Comparison of ENCODE assay signal across 12 cellular contexts in the genomic region with DNA sequence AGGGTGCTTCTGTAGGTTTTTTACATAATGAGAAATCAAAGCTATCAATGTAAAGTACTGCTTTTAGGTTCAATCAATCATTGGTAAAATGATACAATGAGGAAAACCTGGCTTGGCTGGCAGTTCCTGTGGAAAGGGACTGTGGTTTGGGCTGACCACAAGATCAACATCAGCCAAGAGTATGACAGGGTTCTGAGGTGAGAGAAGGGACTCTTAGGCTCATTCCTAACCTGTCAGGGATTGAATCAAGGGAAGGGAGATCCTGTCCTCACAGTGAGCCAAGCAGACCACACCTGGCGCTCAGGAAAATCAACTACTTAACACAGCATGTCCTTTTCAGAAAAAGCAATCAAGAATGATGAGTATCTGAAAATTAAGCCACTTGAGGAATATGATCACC.
DNase-seq lines count a peak whose midpoint lies in the region; ATAC-seq and TF ChIP-seq lines count a peak whose summit lies in the region.
"Had no signal": no experiment of that assay in that cellular context is flagged by ENCODE, and none has a peak within 500 bp of the region (broad histone marks: within the 10 kb centered on the region; RNA-seq: fewer than 3 reads in every experiment).

No MANE protein-coding gene starts in this region.

- peak; percentile 59 for DNase-seq in DMS79 treated with DMSO at 0.1 percent for 48 hours (lab: John Stamatoyannopoulos, UW)
- DNase-seq in NCI-H1092 treated with DMSO at 0.1 percent for 48 hours (lab: John Stamatoyannopoulos, UW): peak; percentile 35
- DNase-seq in RWPE2 (ENCODE audit: low spot score): no peak
- no peak for DNase-seq in left lobe of liver (ENCODE audit: low spot score)
- no peak for DNase-seq in cerebellar nuclear complex (lab: John Stamatoyannopoulos, UW)
- no peak for DNase-seq in CD8-positive, alpha-beta memory T cell
- DNase-seq in left cardiac atrium: no peak
- DNase-seq: activated CD8-positive, alpha-beta T cell treated with anti-CD3 and anti-CD28 coated beads, Interleukin-2, amount 10 ng/mL, durations not matched to agents 7 days and 5 days; activated naive CD4-positive, alpha-beta T cell treated with anti-CD3 and anti-CD28 coated beads, Interleukin-2, amount 50 U/mL, for 16 hours; T-helper 1 cell had no signal

- peaks cover 0 to 10% (median 8%) of the 10 kb centered on the region in 5 donors for H3K9me3 Mint-ChIP-seq in CD8-positive, alpha-beta memory T cell

- H3K36me3 Mint-ChIP-seq in CD8-positive, alpha-beta memory T cell: no peaks in the 10 kb centered on the region
- H3K36me3 Mint-ChIP-seq: IgD-negative memory B cell had no signal

- no peak overlapping the region for H3K4me3 ChIP-seq in RWPE2 (ENCODE audit: severe bottlenecking)
- H3K4me3 ChIP-seq in CD8-positive, alpha-beta memory T cell (ENCODE audit: low read length): no peak overlapping the region

- H3K27ac ChIP-seq in RWPE2 (ENCODE audit: poor library complexity, severe bottlenecking): no peak overlapping the region
- no peak overlapping the region for H3K27ac ChIP-seq in CD8-positive, alpha-beta memory T cell (ENCODE audit: low read depth, low read length)

- H3K4me3 Mint-ChIP-seq in CD8-positive, alpha-beta memory T cell: no peak overlapping the region
- H3K4me3 Mint-ChIP-seq: activated CD8-positive, alpha-beta T cell treated with anti-CD3 and anti-CD28 coated beads, Interleukin-2, amount 10 ng/mL, durations not matched to agents 7 days and 5 days; IgD-negative memory B cell had no signal

- no peaks in the 10 kb centered on the region for H3K36me3 ChIP-seq in RWPE2 (ENCODE audit: low read depth)
- no peaks in the 10 kb centered on the region for H3K36me3 ChIP-seq in CD8-positive, alpha-beta memory T cell (ENCODE audit: insufficient read depth, low read length)

- H3K27ac Mint-ChIP-seq in CD8-positive, alpha-beta memory T cell: no peak overlapping the region
- H3K27ac Mint-ChIP-seq: activated CD8-positive, alpha-beta T cell treated with anti-CD3 and anti-CD28 coated beads, Interleukin-2, amount 10 ng/mL, durations not matched to agents 7 days and 5 days; IgD-negative memory B cell had no signal

- no peaks in the 10 kb centered on the region for H3K4me1 ChIP-seq in RWPE2 (ENCODE audit: insufficient read depth, poor library complexity, severe bottlenecking)
- no peaks in the 10 kb centered on the region for H3K4me1 ChIP-seq in CD8-positive, alpha-beta memory T cell (ENCODE audit: insufficient read depth, low read length)

- CTCF ChIA-PET in CD8-positive, alpha-beta memory T cell (lab: Charles Lee): no interaction called here

- H3K27me3 ChIP-seq in RWPE2 (ENCODE audit: insufficient read depth, poor library complexity, severe bottlenecking): no peaks in the 10 kb centered on the region
- H3K27me3 ChIP-seq in CD8-positive, alpha-beta memory T cell (ENCODE audit: insufficient read depth, low read length, poor library complexity, severe bottlenecking): peaks cover under 1% of the 10 kb centered on the region

- no peaks in the 10 kb centered on the region for H3K9me3 ChIP-seq in RWPE2 (ENCODE audit: severe bottlenecking)
- no peaks in the 10 kb centered on the region for H3K9me3 ChIP-seq in CD8-positive, alpha-beta memory T cell (ENCODE audit: low read length)

- POLR2A ChIA-PET in CD8-positive, alpha-beta memory T cell (lab: Charles Lee): no interaction called here

- no peaks in the 10 kb centered on the region for H3K4me1 Mint-ChIP-seq in CD8-positive, alpha-beta memory T cell

- intact Hi-C loops in left cardiac atrium (cut with DNase I): no loop called here

- no peaks in the 10 kb centered on the region for H3K27me3 Mint-ChIP-seq in CD8-positive, alpha-beta memory T cell

- ATAC-seq in RWPE2 (ENCODE audit: low read depth): peak; percentile 82
- ATAC-seq in left lobe of liver: peak; percentile 6
- ATAC-seq in left cardiac atrium: no peak
- ATAC-seq in GM18511 (IDR thresholded peaks at IDR 0.05; ENCODE audit: unreplicated experiment): no peak
- ATAC-seq: activated CD8-positive, alpha-beta T cell treated with anti-CD3 and anti-CD28 coated beads, Interleukin-2, amount 10 ng/mL, durations not matched to agents 7 days and 5 days had no signal

- no peak for TF ChIP-seq CTCF in RWPE2 (IDR thresholded peaks at IDR 0.05; ENCODE audit: poor library complexity, severe bottlenecking)

Comparison
In these comparisons a context has a peak if more than half of its experiments do, and no peak if none do; other contexts are left out.
1. DNase-seq: peak in DMS79 treated with DMSO at 0.1 percent for 48 hours (single experiment) and NCI-H1092 treated with DMSO at 0.1 percent for 48 hours (single experiment); none in RWPE2 (single experiment), left lobe of liver (single experiment), cerebellar nuclear complex (0 of 2), CD8-positive, alpha-beta memory T cell (0 of 5) and left cardiac atrium (single experiment).
2. ATAC-seq: peak in RWPE2 (single experiment) and left lobe of liver (single experiment); none in left cardiac atrium (0 of 2) and GM18511 (single experiment).